16 cellular contexts compared by ENCODE assay signal in the genomic region with DNA sequence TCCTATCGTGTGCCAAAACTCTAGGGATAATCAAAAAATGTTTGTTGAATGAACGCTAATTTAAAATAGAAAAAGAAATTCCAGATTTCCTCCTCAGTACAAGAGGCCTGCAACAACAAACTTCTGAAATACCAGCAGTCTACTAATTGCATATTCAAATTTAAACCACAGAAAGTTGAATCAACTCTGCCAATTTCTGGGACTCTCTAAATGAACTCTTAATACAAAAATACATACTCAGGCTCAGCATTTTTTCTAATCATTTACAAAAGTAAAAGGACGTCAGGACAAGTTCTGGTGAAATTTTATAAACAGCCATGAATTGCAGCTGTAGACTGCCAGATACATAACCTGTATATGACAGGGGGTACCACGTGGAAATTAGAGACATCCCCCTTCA. TPM values are rescaled to one million over a fixed set of nuclear protein-coding genes. Genes with fewer than 3 reads are reported as not detected.
DNase-seq lines count a peak whose midpoint lies in the region; ATAC-seq and TF ChIP-seq lines count a peak whose summit lies in the region.
"Had no signal": no experiment of that assay in that cellular context is flagged by ENCODE, and none has a peak within 500 bp of the region (broad histone marks: within the 10 kb centered on the region; RNA-seq: fewer than 3 reads in every experiment).

No MANE protein-coding gene starts in this region.

- in situ Hi-C loops in GM13976 (cut with MboI; ENCODE audit: low sequenced_read_pairs, unreplicated experiment) = no loop called here

- no peaks in the 10 kb centered on the region for H3K4me1 ChIP-seq in PC-9 (replicated peaks; ENCODE audit: insufficient read depth)

- intact Hi-C loops in PC-9 (cut with micrococcal nuclease; ENCODE audit: unreplicated experiment) = no loop called here

- H3K27me3 Mint-ChIP-seq in T-helper 17 cell (no peaks in the 10 kb centered on the region), immature natural killer cell (ENCODE audit: low read depth in 3 of 3) (peaks cover 0 to 11% (median 2%) of the 10 kb centered on the region in 3 donors)
- H3K27me3 Mint-ChIP-seq: brain had no signal

- no peaks in the 10 kb centered on the region for H3K9me3 ChIP-seq in T-helper 17 cell (ENCODE audit: control insufficient read depth, low read length, poor library complexity, severe bottlenecking)
- no peaks in the 10 kb centered on the region for H3K9me3 ChIP-seq in PC-9 (ENCODE audit: insufficient read depth, low read depth)
- H3K9me3 ChIP-seq: BLaER1, upper lobe of left lung had no signal

- CTCF ChIA-PET in PC-9 (lab: Charles Lee) = interaction anchor here (0.6 kb wide), 1 partner anchor 24 kb away, joined by 5 read pairs; no protein-coding TSS in a partner anchor
- CTCF ChIA-PET in GM10248 (lab: Yijun Ruan, JAX) = interaction anchor here (1.4 to 1.5 kb wide), 3 partner anchors 11 to 26 kb away, joined by 3 to 11 read pairs (median 3); no protein-coding TSS in a partner anchor

- no peaks in the 10 kb centered on the region for H3K9me2 ChIP-seq in PC-9 (ENCODE audit: insufficient read depth)

- no peak for ATAC-seq in T-helper 17 cell

- no peak overlapping the region for H2AFZ ChIP-seq in PC-9

- H3K79me2 ChIP-seq in PC-9 (ENCODE audit: low read depth) = peaks cover 97% of the 10 kb centered on the region

- POLR2A ChIA-PET in PC-9 (lab: Charles Lee; ENCODE audit: unreplicated experiment) = interaction anchor here (0.7 kb wide), 1 partner anchor 19 kb away, joined by 3 read pairs; no protein-coding TSS in a partner anchor
- POLR2A ChIA-PET in GM10248 (lab: Yijun Ruan, JAX) = no interaction called here

- peaks cover 51% of the 10 kb centered on the region; the same call in 1 of the 2 replicates for H3F3A ChIP-seq in PC-9 (ENCODE audit: insufficient read depth, low read depth)

- no TSS peak for BruUV-seq in PC-9 (replicated peaks; lab: Mats Ljungman, UMichigan)

- H3K36me3 Mint-ChIP-seq in T-helper 17 cell (ENCODE audit: low read depth) (peaks cover 2% of the 10 kb centered on the region), immature natural killer cell (no peaks in the 10 kb centered on the region)

- H3K4me2 ChIP-seq in PC-9 = no peak overlapping the region
- H3K4me2 ChIP-seq: BLaER1 had no signal

- no peaks in the 10 kb centered on the region for H3K36me3 ChIP-seq in PC-9 (ENCODE audit: low read depth)
- H3K36me3 ChIP-seq: upper lobe of left lung had no signal

- H3K4me3 ChIP-seq in AG10803 (ENCODE audit: low read length) = no peak overlapping the region
- H3K4me3 ChIP-seq in GM12865 (ENCODE audit: low read depth, low read length) = peak overlapping the region; percentile 14; the same call in 1 of the 2 replicates
- H3K4me3 ChIP-seq in PC-9 = no peak overlapping the region
- H3K4me3 ChIP-seq: BLaER1, upper lobe of left lung had no signal

- H3K27ac Mint-ChIP-seq in T-helper 17 cell = peak overlapping the region; percentile 90
- peak overlapping the region; percentile 18 to 89 (median 60) for H3K27ac Mint-ChIP-seq in immature natural killer cell
- H3K27ac Mint-ChIP-seq: activated T-helper 1 cell treated with anti-CD3 and anti-CD28 coated beads, Interleukin-12 subunit alpha, Interleukin-12 subunit beta, Interleukin-2, Interleukin-4 antibody, amounts not matched to agents 30 ng/mL and 10 ng/mL and 1 ng/mL, durations not matched to agents 14 hours and 24 hours and 36 hours had no signal

- H3K4me3 Mint-ChIP-seq in T-helper 17 cell (no peak overlapping the region), immature natural killer cell (peak overlapping the region in 3 of 5 donors; percentile 8 to 54 (median 46))
- H3K4me3 Mint-ChIP-seq: activated T-helper 1 cell treated with anti-CD3 and anti-CD28 coated beads, Interleukin-12 subunit alpha, Interleukin-12 subunit beta, Interleukin-2, Interleukin-4 antibody, amounts not matched to agents 30 ng/mL and 10 ng/mL and 1 ng/mL, durations not matched to agents 14 hours and 24 hours and 36 hours; brain had no signal

- no peaks in the 10 kb centered on the region for H3K9me3 Mint-ChIP-seq in immature natural killer cell
- H3K9me3 Mint-ChIP-seq: activated T-helper 1 cell treated with anti-CD3 and anti-CD28 coated beads, Interleukin-12 subunit alpha, Interleukin-12 subunit beta, Interleukin-2, Interleukin-4 antibody, amounts not matched to agents 30 ng/mL and 10 ng/mL and 1 ng/mL, durations not matched to agents 14 hours and 24 hours and 36 hours had no signal

- H3K4me1 Mint-ChIP-seq in T-helper 17 cell (peaks cover 85% of the 10 kb centered on the region), immature natural killer cell (peaks cover 93 to 96% of the 10 kb centered on the region in 2 donors)

- DNase-seq in AG10803 (ENCODE audit: low read depth) = peak; percentile 58
- DNase-seq in GM12865 (ENCODE audit: low read depth) = peak; percentile 41
- DNase-seq in T-helper 17 cell = no peak
- no peak for DNase-seq in immature natural killer cell
- no peak for DNase-seq in GM13976 (ENCODE audit: low spot score)
- DNase-seq in PC-9 = no peak
- no peak for DNase-seq in GM10248 (ENCODE audit: extremely low spot score)
- no peak for DNase-seq in stimulated activated CD4-positive, alpha-beta T cell treated with anti-CD3 and anti-CD28 coated beads, Interleukin-4, amount 100 ng/mL, for 1 hour
- DNase-seq: activated CD4-positive, alpha-beta T cell treated with anti-CD3 and anti-CD28 coated beads for 1 hour; effector CD4-positive, alpha-beta T cell; NCI-H1092 treated with DMSO at 0.1 percent for 48 hours; NCI-H345; upper lobe of left lung had no signal

- TF ChIP-seq CTCF in AG10803 (conservative IDR thresholded peaks at IDR 0.05; ENCODE audit: low read length) (no peak), GM12865 (IDR thresholded peaks at IDR 0.05; ENCODE audit: insufficient read depth, low read depth, low read length, missing control alignments) (no peak), GM13976 (IDR thresholded peaks at IDR 0.05; ENCODE audit: borderline replicate concordance, control extremely low read depth, extremely low read depth, insufficient read depth, missing control alignments) (no peak), PC-9 (conservative IDR thresholded peaks at IDR 0.05) (no peak), GM10248 (IDR thresholded peaks at IDR 0.05; ENCODE audit: control extremely low read depth, extremely low read depth, low read depth, missing control alignments) (no peak)

- no peak overlapping the region for H3K27ac ChIP-seq in PC-9
- H3K27ac ChIP-seq: BLaER1, upper lobe of left lung had no signal

- no peaks in the 10 kb centered on the region for H3K27me3 ChIP-seq in PC-9 (ENCODE audit: insufficient read depth, low read depth)
- H3K27me3 ChIP-seq: BLaER1, upper lobe of left lung had no signal

- H4K20me1 ChIP-seq in PC-9 (ENCODE audit: insufficient read depth) = peaks cover 91% of the 10 kb centered on the region

RNA-seq across cellular contexts. Expression of a gene that starts 49.0 kb away (rescaled TPM):
- total RNA-seq in T-helper 17 cell = 100 to 1,000 TPM; 142 to 187 TPM
- polyA plus RNA-seq in immature natural killer cell = 10 to 100 TPM in 1 of 3 donors, 1 to 10 TPM in 2; 3.3 to 21.9 (median 8.6) TPM
- total RNA-seq in PC-9 (2021) = 42.6 and 52.5 TPM in 2 replicates

Comparison
In these comparisons a context has a peak if more than half of its experiments do, and no peak if none do; other contexts are left out.
1. DNase-seq: peak in AG10803 (single experiment) and GM12865 (single experiment); none in T-helper 17 cell (0 of 3), immature natural killer cell (0 of 3), GM13976 (single experiment), PC-9 (0 of 2), GM10248 (single experiment) and stimulated activated CD4-positive, alpha-beta T cell treated with anti-CD3 and anti-CD28 coated beads, Interleukin-4, amount 100 ng/mL, for 1 hour (single experiment).